ENCODE assay signal across 8 cellular contexts in the genomic region with DNA sequence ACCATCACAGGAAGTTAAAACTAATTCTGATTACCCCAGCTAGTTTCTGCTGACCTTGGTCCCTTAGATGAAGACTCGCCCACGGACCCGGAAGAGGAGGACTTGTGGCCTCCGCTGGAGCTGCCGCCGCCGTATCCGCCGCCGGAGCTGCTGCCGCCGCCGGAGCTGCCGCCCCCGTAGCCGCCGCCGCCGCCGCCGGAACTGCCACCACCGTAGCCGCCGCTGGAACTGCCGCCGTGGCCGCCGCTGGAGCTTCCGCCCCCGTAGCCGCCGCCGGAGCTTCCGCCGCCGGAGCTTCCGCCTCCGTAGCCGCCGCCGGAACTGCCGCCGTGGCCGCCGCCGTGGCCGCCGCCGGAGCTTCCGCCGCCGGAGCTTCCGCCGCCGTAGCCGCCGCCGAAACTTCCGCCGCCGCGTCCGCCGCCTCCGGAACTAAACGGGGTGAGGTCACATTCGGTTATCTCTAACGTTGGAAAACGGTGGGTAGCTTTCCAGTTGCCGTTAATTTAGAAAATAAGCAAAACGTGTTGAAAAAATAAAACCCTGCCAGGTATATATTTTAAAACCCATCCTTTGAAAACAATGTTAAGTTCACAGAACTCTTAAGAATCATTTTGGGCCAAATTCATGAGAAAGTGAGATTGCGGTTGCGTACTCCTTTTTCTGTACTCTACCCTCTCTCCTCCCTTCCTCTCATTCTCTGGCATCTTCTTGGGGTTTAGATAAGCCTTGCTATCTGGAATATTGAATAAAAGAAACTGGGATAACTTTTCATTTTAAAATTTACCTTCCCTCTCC. TPM values are rescaled to one million over a fixed set of nuclear protein-coding genes. Genes with fewer than 3 reads are reported as not detected.
DNase-seq lines count a peak whose midpoint lies in the region; ATAC-seq lines count a peak whose summit lies in the region.

No MANE protein-coding gene starts in this region.

- ATAC-seq in GM19324 (IDR thresholded peaks at IDR 0.05; ENCODE audit: low FRiP score, unreplicated experiment) = peak; percentile 96
- ATAC-seq in HG03520 (IDR thresholded peaks at IDR 0.05; ENCODE audit: unreplicated experiment) = peak; percentile 52
- peak; percentile 85 for ATAC-seq in activated CD8-positive, alpha-beta T cell treated with anti-CD3 and anti-CD28 coated beads, Interleukin-2, amount 10 ng/mL, durations not matched to agents 7 days and 5 days

- peak overlapping the region; percentile 82 for H3K4me3 Mint-ChIP-seq in activated CD8-positive, alpha-beta T cell treated with anti-CD3 and anti-CD28 coated beads, Interleukin-2, amount 10 ng/mL, durations not matched to agents 7 days and 5 days

- no peaks in the 10 kb centered on the region for H3K9me3 Mint-ChIP-seq in activated CD8-positive, alpha-beta T cell treated with anti-CD3 and anti-CD28 coated beads, Interleukin-2, amount 10 ng/mL, durations not matched to agents 7 days and 5 days (ENCODE audit: insufficient read depth)

- H3K4me1 Mint-ChIP-seq in activated CD8-positive, alpha-beta T cell treated with anti-CD3 and anti-CD28 coated beads, Interleukin-2, amount 10 ng/mL, durations not matched to agents 7 days and 5 days (ENCODE audit: low read depth) = peaks cover 27% of the 10 kb centered on the region

- H3K27me3 Mint-ChIP-seq in activated CD8-positive, alpha-beta T cell treated with anti-CD3 and anti-CD28 coated beads, Interleukin-2, amount 10 ng/mL, durations not matched to agents 7 days and 5 days (ENCODE audit: low read depth) = peaks cover 6% of the 10 kb centered on the region

- peak overlapping the region; percentile 94 for H3K27ac Mint-ChIP-seq in activated CD8-positive, alpha-beta T cell treated with anti-CD3 and anti-CD28 coated beads, Interleukin-2, amount 10 ng/mL, durations not matched to agents 7 days and 5 days

- H3K36me3 Mint-ChIP-seq in activated CD8-positive, alpha-beta T cell treated with anti-CD3 and anti-CD28 coated beads, Interleukin-2, amount 10 ng/mL, durations not matched to agents 7 days and 5 days (ENCODE audit: low read depth) = peaks cover 36% of the 10 kb centered on the region

- POLR2A ChIA-PET in activated CD8-positive, alpha-beta T cell treated with anti-CD3 and anti-CD28 coated beads, Interleukin-2, amount 10 ng/mL, durations not matched to agents 7 days and 5 days (lab: Charles Lee) = interaction anchor here (0.8 to 2.0 kb wide), 3 partner anchors 9 to 870 kb away, joined by 4 to 6 read pairs (median 5); no protein-coding TSS in a partner anchor

- peak; percentile 80 to 81 for DNase-seq in AML-193 (lab: John Stamatoyannopoulos, UW)
- peak; percentile 11 for DNase-seq in NCI-H82 treated with DMSO at 0.1 percent for 48 hours (lab: John Stamatoyannopoulos, UW; ENCODE audit: unreplicated experiment)
- peak; percentile 87 for DNase-seq in activated CD8-positive, alpha-beta T cell treated with anti-CD3 and anti-CD28 coated beads, Interleukin-2, amount 10 ng/mL, durations not matched to agents 7 days and 5 days
- DNase-seq in effector CD4-positive, alpha-beta T cell = peak; percentile 77
- peak; percentile 66 for DNase-seq in medulla oblongata (ENCODE audit: extremely low spot score)
- DNase-seq in stimulated activated CD4-positive, alpha-beta T cell treated with anti-CD3 and anti-CD28 coated beads, TNF-alpha, amount 100 ng/mL, for 48 hours (ENCODE audit: low read depth in 3 of 3) = peak; percentile 64 to 74 (median 72)

- CTCF ChIA-PET in activated CD8-positive, alpha-beta T cell treated with anti-CD3 and anti-CD28 coated beads, Interleukin-2, amount 10 ng/mL, durations not matched to agents 7 days and 5 days (lab: Charles Lee) = interaction anchor here (0.6 to 2.1 kb wide), 22 partner anchors 9 to 877 kb away, joined by 3 to 9 read pairs (median 4); no protein-coding TSS in a partner anchor

RNA-seq across cellular contexts. Expression of a gene that starts 3.5 kb away (rescaled TPM):
- 10 to 100 TPM; 26.9 to 28.2 TPM for total RNA-seq in activated CD8-positive, alpha-beta T cell treated with anti-CD3 and anti-CD28 coated beads, Interleukin-2, amount 10 ng/mL, durations not matched to agents 7 days and 5 days

RNA-seq across cellular contexts. Expression of a gene that starts 19.2 kb away (rescaled TPM):
- total RNA-seq in activated CD8-positive, alpha-beta T cell treated with anti-CD3 and anti-CD28 coated beads, Interleukin-2, amount 10 ng/mL, durations not matched to agents 7 days and 5 days = not detected

RNA-seq across cellular contexts. Expression of a gene that starts 36.6 kb away (rescaled TPM):
- not detected for total RNA-seq in activated CD8-positive, alpha-beta T cell treated with anti-CD3 and anti-CD28 coated beads, Interleukin-2, amount 10 ng/mL, durations not matched to agents 7 days and 5 days

RNA-seq across cellular contexts. Expression of a gene that starts 46.9 kb away (rescaled TPM):
- total RNA-seq in activated CD8-positive, alpha-beta T cell treated with anti-CD3 and anti-CD28 coated beads, Interleukin-2, amount 10 ng/mL, durations not matched to agents 7 days and 5 days = not detected

RNA-seq across cellular contexts. Expression of a gene that starts 48.1 kb away (rescaled TPM):
- not detected for total RNA-seq in activated CD8-positive, alpha-beta T cell treated with anti-CD3 and anti-CD28 coated beads, Interleukin-2, amount 10 ng/mL, durations not matched to agents 7 days and 5 days

Comparison
In these comparisons a context has a peak if more than half of its experiments do, and no peak if none do; other contexts are left out.
1. Peak in every context shown above with its lines: DNase-seq and ATAC-seq.
2. DNase-seq: peak in every context shown above with its lines; median percentile 87 in activated CD8-positive, alpha-beta T cell treated with anti-CD3 and anti-CD28 coated beads, Interleukin-2, amount 10 ng/mL, durations not matched to agents 7 days and 5 days; 80 in AML-193; 77 in effector CD4-positive, alpha-beta T cell; 72 in stimulated activated CD4-positive, alpha-beta T cell treated with anti-CD3 and anti-CD28 coated beads, TNF-alpha, amount 100 ng/mL, for 48 hours; 66 in medulla oblongata; 11 in NCI-H82 treated with DMSO at 0.1 percent for 48 hours.